Comparison of ENCODE assay signal across 11 cellular contexts in genomic region chr1:192702212-192702993, GRCh38.
A peak's percentile ranks its signal among the peaks of the same experiment; 100 is the strongest.
DNase-seq lines count a peak whose midpoint lies in the region; ATAC-seq, FAIRE-seq and TF ChIP-seq lines count a peak whose summit lies in the region.
"Had no signal": no experiment of that assay in that cellular context is flagged by ENCODE, and none has a peak within 500 bp of the region (broad histone marks: within the 10 kb centered on the region; RNA-seq: fewer than 3 reads in every experiment).

No MANE protein-coding gene starts in this region.

- FAIRE-seq in A549 (lab: Jason Lieb, UNC), result peak; percentile 82
- FAIRE-seq in kidney (lab: Jason Lieb, UNC), result no peak

- H3K36me3 ChIP-seq in kidney (ENCODE audit: control insufficient read depth in 1 of 2, insufficient read depth in 2 of 2, low read length in 2 of 2) (no peaks in the 10 kb centered on the region), right atrium auricular region (no peaks in the 10 kb centered on the region)
- H3K36me3 ChIP-seq: cardiac muscle cell, HAP-1 had no signal

- H3K4me2 ChIP-seq in A549, result peak overlapping the region; percentile 84

- TF ChIP-seq CTCF in A549 (IDR thresholded peaks at IDR 0.05) (no peak), HFFc6 (IDR thresholded peaks at IDR 0.05) (no peak), foreskin keratinocyte (conservative IDR thresholded peaks at IDR 0.05) (no peak), kidney (IDR thresholded peaks at IDR 0.05; ENCODE audit: borderline replicate concordance, extremely low read depth, insufficient read depth) (no peak), right atrium auricular region (IDR thresholded peaks at IDR 0.05) (no peak)

- TF ChIP-seq POLR2A in A549 (IDR thresholded peaks at IDR 0.05; ENCODE audit: low read length), result no peak

- POLR2A ChIA-PET in A549 (lab: Yijun Ruan, JAX), result no interaction called here

- H3K4me1 ChIP-seq in A549 (peaks cover 35% of the 10 kb centered on the region), foreskin keratinocyte (peaks cover 20% of the 10 kb centered on the region), kidney (ENCODE audit: control insufficient read depth in 1 of 2, insufficient read depth in 1 of 2, low read depth in 1 of 2, low read length in 2 of 2) (peaks cover 0 to 11% of the 10 kb centered on the region in 2 donors), right atrium auricular region (peaks cover 0 to 7% of the 10 kb centered on the region in 2 donors)

- TF ChIP-seq EP300 in A549 (IDR thresholded peaks at IDR 0.05), result peak in 1 of 2 experiments; percentile 38; a peak in 1 of 5 replicates

- TF ChIP-seq RAD21 in A549 (conservative IDR thresholded peaks at IDR 0.05 in 1 of 2, IDR thresholded peaks at IDR 0.05 in 1 of 2), result no peak

- no peaks in the 10 kb centered on the region for H3K27me3 ChIP-seq in foreskin keratinocyte
- H3K27me3 ChIP-seq in right atrium auricular region, result no peaks in the 10 kb centered on the region
- H3K27me3 ChIP-seq: cardiac muscle cell had no signal

- no peaks in the 10 kb centered on the region; the same call in 1 of the 2 replicates for H3K4me1 Mint-ChIP-seq in HFFc6 (ENCODE audit: low read depth)

- CTCF ChIA-PET in A549 (lab: Yijun Ruan, JAX), result interaction anchor here (1.0 kb wide), 1 partner anchor 25 kb away, joined by 3 read pairs; no protein-coding TSS in a partner anchor

- H3K9me3 ChIP-seq in A549, result no peaks in the 10 kb centered on the region
- H3K9me3 ChIP-seq in kidney (ENCODE audit: control insufficient read depth in 1 of 2, low read length in 2 of 2), result no peaks in the 10 kb centered on the region
- no peaks in the 10 kb centered on the region for H3K9me3 ChIP-seq in right atrium auricular region
- H3K9me3 ChIP-seq: HAP-1 had no signal

- H3K9me3 Mint-ChIP-seq in HFFc6, result no peaks in the 10 kb centered on the region

- H3K27ac ChIP-seq in A549 (peak overlapping the region; percentile 82 to 88), foreskin keratinocyte (no peak overlapping the region), kidney (ENCODE audit: low read depth in 2 of 2, low read length in 2 of 2) (no peak overlapping the region), right atrium auricular region (no peak overlapping the region)
- H3K27ac ChIP-seq: cardiac muscle cell had no signal

- no peaks in the 10 kb centered on the region for H3K36me3 Mint-ChIP-seq in HFFc6 (ENCODE audit: low read depth)
- H3K36me3 Mint-ChIP-seq: CD14-positive monocyte had no signal

- peaks cover 3% of the 10 kb centered on the region; the same call in 1 of the 2 replicates for H3K27me3 Mint-ChIP-seq in HFFc6 (ENCODE audit: insufficient read depth)

- DNase-seq in A549 (ENCODE audit: low read depth in 1 of 2, low spot score in 1 of 2), result peak; percentile 43 to 74
- DNase-seq in HFFc6, result peak; percentile 82
- peak; percentile 86 for DNase-seq in SKM-1 treated with dmso at 0.1 percent for 144 hours (lab: John Stamatoyannopoulos, UW; ENCODE audit: unreplicated experiment)
- peak; percentile 36 to 56 for DNase-seq in foreskin keratinocyte
- no peak for DNase-seq in NCI-H1694 treated with DMSO at 0.1 percent for 48 hours (lab: John Stamatoyannopoulos, UW)
- no peak for DNase-seq in NCI-H2196 (lab: John Stamatoyannopoulos, UW; ENCODE audit: unreplicated experiment)
- DNase-seq in kidney, result no peak
- no peak for DNase-seq in right atrium auricular region (ENCODE audit: low spot score)

- ATAC-seq in A549 (peak; percentile 66 to 78; a peak in 5 of 6 replicates), foreskin keratinocyte (peak; percentile 57)

- H3K9ac ChIP-seq in kidney (ENCODE audit: low read length in 2 of 2), result no peak overlapping the region

- peak overlapping the region; percentile 52 for H3K27ac Mint-ChIP-seq in HFFc6

- 39% methylated on average over 6 of the region's 6 CpGs for WGBS in A549 (ENCODE audit: missing lambda C conversion rate)

- H3K4me3 ChIP-seq in A549 (no peak overlapping the region), kidney (ENCODE audit: low read length in 2 of 2) (no peak overlapping the region), right atrium auricular region (no peak overlapping the region)
- H3K4me3 ChIP-seq: cardiac muscle cell, HAP-1 had no signal

- H3K4me3 Mint-ChIP-seq in HFFc6, result peak overlapping the region; percentile 34
- H3K4me3 Mint-ChIP-seq: CD14-positive monocyte had no signal

- intact Hi-C loops in kidney (cut with DNase I), result no loop called here

TF ChIP-seq in A549, 52 proteins besides CTCF, POLR2A, EP300 and RAD21:
- no peak for TF ChIP-seq HEYL (CRISPR knock-in tag; IDR thresholded peaks at IDR 0.05)
- TF ChIP-seq ZSCAN20 (CRISPR knock-in tag; IDR thresholded peaks at IDR 0.05), result no peak
- no peak for TF ChIP-seq NFE2L2 (conservative IDR thresholded peaks at IDR 0.05; ENCODE audit: low read length)
- no peak for TF ChIP-seq CBX8 (IDR thresholded peaks at IDR 0.05)
- peak; percentile 91 to 93 for TF ChIP-seq CEBPB (IDR thresholded peaks at IDR 0.05)
- no peak for TF ChIP-seq E2F6 (IDR thresholded peaks at IDR 0.05; ENCODE audit: borderline replicate concordance, low read depth)
- no peak for TF ChIP-seq HOXB13 (CRISPR knock-in tag; IDR thresholded peaks at IDR 0.05; ENCODE audit: low read depth)
- TF ChIP-seq GATA3 (IDR thresholded peaks at IDR 0.05; ENCODE audit: borderline replicate concordance), result peak; percentile 94
- no peak for TF ChIP-seq CHD2 (IDR thresholded peaks at IDR 0.05; ENCODE audit: low read length, partially characterized antibody)
- TF ChIP-seq FOSL2 (IDR thresholded peaks at IDR 0.05), result peak; percentile 67; the same call in 1 of the 2 replicates
- TF ChIP-seq FOSL2 (CRISPR knock-in tag; IDR thresholded peaks at IDR 0.05), result peak; percentile 88
- no peak for TF ChIP-seq NPAS2 (CRISPR knock-in tag; IDR thresholded peaks at IDR 0.05; ENCODE audit: borderline replicate concordance)
- no peak for TF ChIP-seq ESRRA (IDR thresholded peaks at IDR 0.05; ENCODE audit: borderline replicate concordance, low read length)
- TF ChIP-seq JUNB (IDR thresholded peaks at IDR 0.05), result peak; percentile 92
- peak; percentile 47; the same call in 1 of the 3 replicates for TF ChIP-seq BCL3 (IDR thresholded peaks at IDR 0.05)
- peak; percentile 86 for TF ChIP-seq HES2 (IDR thresholded peaks at IDR 0.05)
- TF ChIP-seq PHF8 (IDR thresholded peaks at IDR 0.05; ENCODE audit: borderline replicate concordance, low read depth), result no peak
- TF ChIP-seq HOXB5 (CRISPR knock-in tag; IDR thresholded peaks at IDR 0.05), result no peak

Comparison
In these comparisons a context has a peak if more than half of its experiments do, and no peak if none do; other contexts are left out.
1. DNase-seq: peak in A549 (2 of 2), HFFc6 (single experiment), SKM-1 treated with dmso at 0.1 percent for 144 hours (single experiment) and foreskin keratinocyte (2 of 2); none in NCI-H1694 treated with DMSO at 0.1 percent for 48 hours (single experiment), NCI-H2196 (single experiment), kidney (single experiment) and right atrium auricular region (single experiment).
2. H3K27ac ChIP-seq: peak in A549 (2 of 2); none in foreskin keratinocyte (single experiment), kidney (0 of 2) and right atrium auricular region (0 of 2).